ENCODE assay signal across 18 cellular contexts in genomic region chr3:133831966-133832801, GRCh38. TPM values are rescaled to one million over a fixed set of nuclear protein-coding genes. Genes with fewer than 3 reads are reported as not detected.
DNase-seq lines count a peak whose midpoint lies in the region; ATAC-seq and TF ChIP-seq lines count a peak whose summit lies in the region.
"Had no signal": no experiment of that assay in that cellular context is flagged by ENCODE, and none has a peak within 500 bp of the region (broad histone marks: within the 10 kb centered on the region; RNA-seq: fewer than 3 reads in every experiment).

No MANE protein-coding gene starts in this region.

- H3K27ac ChIP-seq in heart left ventricle = no peak overlapping the region
- no peak overlapping the region for H3K27ac ChIP-seq in brain microvascular endothelial cell
- H3K27ac ChIP-seq: neural progenitor cell had no signal

- peak; percentile 33 for DNase-seq in cardiac septum (ENCODE audit: low spot score)
- no peak for DNase-seq in heart left ventricle
- no peak for DNase-seq in brain microvascular endothelial cell
- peak; percentile 20 for DNase-seq in stimulated activated CD8-positive, alpha-beta memory T cell treated with anti-CD3 and anti-CD28 coated beads, Interleukin-4, amount 100 ng/mL, for 48 hours
- no peak for DNase-seq in DMS 273 (lab: John Stamatoyannopoulos, UW; ENCODE audit: unreplicated experiment)
- DNase-seq in activated T-cell treated with anti-CD3 and anti-CD28 coated beads, Interleukin-2, amount 50 U/mL, for 4 hours = no peak
- DNase-seq: central memory CD4-positive, alpha-beta T cell; mesenchymal stem cell; NCI-H146; NCI-H446; SIG-M5; stimulated activated CD4-positive, alpha-beta T cell treated with anti-CD3 and anti-CD28 coated beads, Interleukin-15, amount 100 ng/mL, for 24 hours; stimulated activated naive CD4-positive, alpha-beta T cell treated with Interleukin-2 at 50 U/mL for 16 hours had no signal

- H3K4me3 ChIP-seq in heart left ventricle (no peak overlapping the region), brain microvascular endothelial cell (ENCODE audit: low read depth, low read length) (no peak overlapping the region)
- H3K4me3 ChIP-seq: neural progenitor cell had no signal

- intact Hi-C loops in cardiac septum (cut with DNase I) (no loop called here), heart left ventricle (cut with DNase I) (no loop called here)

- H3K36me3 Mint-ChIP-seq in activated T-cell treated with anti-CD3 and anti-CD28 coated beads, Interleukin-2, amount 50 U/mL, for 4 hours (ENCODE audit: insufficient read depth) = no peaks in the 10 kb centered on the region
- H3K36me3 Mint-ChIP-seq: CD14-positive monocyte had no signal

- TF ChIP-seq CTCF in heart left ventricle (IDR thresholded peaks at IDR 0.05) (no peak), brain microvascular endothelial cell (IDR thresholded peaks at IDR 0.05; ENCODE audit: low read depth, low read length, missing control alignments) (peak; percentile 29)

- TF ChIP-seq POLR2A in heart left ventricle (IDR thresholded peaks at IDR 0.05) = no peak

- no peak overlapping the region for H3K4me3 Mint-ChIP-seq in activated T-cell treated with anti-CD3 and anti-CD28 coated beads, Interleukin-2, amount 50 U/mL, for 4 hours
- H3K4me3 Mint-ChIP-seq: CD14-positive monocyte, neural progenitor cell, type B pancreatic cell had no signal

- no peaks in the 10 kb centered on the region for H3K9me3 ChIP-seq in heart left ventricle

- H3K36me3 ChIP-seq in heart left ventricle (peaks cover 0 to 23% (median 0%) of the 10 kb centered on the region in 9 donors), brain microvascular endothelial cell (replicated peaks) (no peaks in the 10 kb centered on the region)
- H3K36me3 ChIP-seq: neural progenitor cell had no signal

- H3K4me1 Mint-ChIP-seq in activated T-cell treated with anti-CD3 and anti-CD28 coated beads, Interleukin-2, amount 50 U/mL, for 4 hours (ENCODE audit: low read depth) = no peaks in the 10 kb centered on the region
- H3K4me1 Mint-ChIP-seq: CD14-positive monocyte, neural progenitor cell had no signal

- peaks cover 0 to 24% (median 9%) of the 10 kb centered on the region in 12 donors for H3K4me1 ChIP-seq in heart left ventricle
- H3K4me1 ChIP-seq: neural progenitor cell had no signal

- WGBS in heart left ventricle, 4 donors = 77 to 90% (median 84%) methylated on average over 9 to 13 of the region's 13 CpGs

- in situ Hi-C loops in brain microvascular endothelial cell (cut with HindIII; ENCODE audit: low pct_ligation_motif_present, low sequenced_read_pairs) = no loop called here

- no peaks in the 10 kb centered on the region for H3K9me3 Mint-ChIP-seq in activated T-cell treated with anti-CD3 and anti-CD28 coated beads, Interleukin-2, amount 50 U/mL, for 4 hours
- H3K9me3 Mint-ChIP-seq: CD14-positive monocyte, neural progenitor cell, type B pancreatic cell had no signal

- ATAC-seq in heart left ventricle (no peak), GM21723 (IDR thresholded peaks at IDR 0.05; ENCODE audit: unreplicated experiment) (no peak)
- no peak for ATAC-seq in activated T-cell treated with anti-CD3 and anti-CD28 coated beads, Interleukin-2, amount 50 U/mL, for 4 hours

- H3K27me3 ChIP-seq in heart left ventricle (no peaks in the 10 kb centered on the region), brain microvascular endothelial cell (replicated peaks) (no peaks in the 10 kb centered on the region)
- H3K27me3 ChIP-seq: neural progenitor cell had no signal

- no peaks in the 10 kb centered on the region for H3K27me3 Mint-ChIP-seq in activated T-cell treated with anti-CD3 and anti-CD28 coated beads, Interleukin-2, amount 50 U/mL, for 4 hours (ENCODE audit: low read depth)
- H3K27me3 Mint-ChIP-seq: type B pancreatic cell had no signal

- TF ChIP-seq EP300 in Ishikawa (IDR thresholded peaks at IDR 0.05; ENCODE audit: borderline replicate concordance) = no peak

- TF ChIP-seq RAD21 in Ishikawa (IDR thresholded peaks at IDR 0.05; ENCODE audit: low read depth) = peak; percentile 25; the same call in 1 of the 2 replicates

TF ChIP-seq in Ishikawa, 13 proteins besides CTCF, POLR2A, EP300 and RAD21:
- no peak for TF ChIP-seq CREB1 (IDR thresholded peaks at IDR 0.05; ENCODE audit: low read depth)
- TF ChIP-seq TAF1 (IDR thresholded peaks at IDR 0.05; ENCODE audit: low read depth) = no peak
- no peak for TF ChIP-seq USF1 (IDR thresholded peaks at IDR 0.05)
- TF ChIP-seq, protein P1, sequence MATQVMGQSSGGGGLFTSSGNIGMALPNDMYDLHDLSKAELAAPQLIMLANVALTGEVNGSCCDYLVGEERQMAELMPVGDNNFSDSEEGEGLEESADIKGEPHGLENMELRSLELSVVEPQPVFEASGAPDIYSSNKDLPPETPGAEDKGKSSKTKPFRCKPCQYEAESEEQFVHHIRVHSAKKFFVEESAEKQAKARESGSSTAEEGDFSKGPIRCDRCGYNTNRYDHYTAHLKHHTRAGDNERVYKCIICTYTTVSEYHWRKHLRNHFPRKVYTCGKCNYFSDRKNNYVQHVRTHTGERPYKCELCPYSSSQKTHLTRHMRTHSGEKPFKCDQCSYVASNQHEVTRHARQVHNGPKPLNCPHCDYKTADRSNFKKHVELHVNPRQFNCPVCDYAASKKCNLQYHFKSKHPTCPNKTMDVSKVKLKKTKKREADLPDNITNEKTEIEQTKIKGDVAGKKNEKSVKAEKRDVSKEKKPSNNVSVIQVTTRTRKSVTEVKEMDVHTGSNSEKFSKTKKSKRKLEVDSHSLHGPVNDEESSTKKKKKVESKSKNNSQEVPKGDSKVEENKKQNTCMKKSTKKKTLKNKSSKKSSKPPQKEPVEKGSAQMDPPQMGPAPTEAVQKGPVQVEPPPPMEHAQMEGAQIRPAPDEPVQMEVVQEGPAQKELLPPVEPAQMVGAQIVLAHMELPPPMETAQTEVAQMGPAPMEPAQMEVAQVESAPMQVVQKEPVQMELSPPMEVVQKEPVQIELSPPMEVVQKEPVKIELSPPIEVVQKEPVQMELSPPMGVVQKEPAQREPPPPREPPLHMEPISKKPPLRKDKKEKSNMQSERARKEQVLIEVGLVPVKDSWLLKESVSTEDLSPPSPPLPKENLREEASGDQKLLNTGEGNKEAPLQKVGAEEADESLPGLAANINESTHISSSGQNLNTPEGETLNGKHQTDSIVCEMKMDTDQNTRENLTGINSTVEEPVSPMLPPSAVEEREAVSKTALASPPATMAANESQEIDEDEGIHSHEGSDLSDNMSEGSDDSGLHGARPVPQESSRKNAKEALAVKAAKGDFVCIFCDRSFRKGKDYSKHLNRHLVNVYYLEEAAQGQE (IDR thresholded peaks at IDR 0.05; ENCODE audit: low read depth) = no peak
- TF ChIP-seq CEBPB (IDR thresholded peaks at IDR 0.05) = no peak
- no peak for TF ChIP-seq MAX (IDR thresholded peaks at IDR 0.05)
- TF ChIP-seq TCF12 (IDR thresholded peaks at IDR 0.05; ENCODE audit: low read depth) = no peak
- no peak for TF ChIP-seq YY1 (IDR thresholded peaks at IDR 0.05; ENCODE audit: low read depth)
- TF ChIP-seq NFIC (IDR thresholded peaks at IDR 0.05) = no peak
- no peak for TF ChIP-seq EGR1 (IDR thresholded peaks at IDR 0.05)
- no peak for TF ChIP-seq FOXM1 (IDR thresholded peaks at IDR 0.05; ENCODE audit: borderline replicate concordance, low read depth)
- TF ChIP-seq ZBTB7A (IDR thresholded peaks at IDR 0.05; ENCODE audit: low read depth) = no peak
- TF ChIP-seq TEAD4 (IDR thresholded peaks at IDR 0.05) = no peak

RNA-seq across cellular contexts. Expression of gene SRPRB, which starts 26.6 kb away (rescaled TPM):
- total RNA-seq in cardiac septum = 27.6 TPM
- 10 to 100 TPM; 13.7 to 35.9 (median 24.9) TPM for total RNA-seq in heart left ventricle
- polyA plus RNA-seq in heart left ventricle = 10 to 100 TPM; 13.3 to 55.0 TPM
- 100 to 1,000 TPM; 156 to 169 (median 166) TPM for total RNA-seq in activated T-cell treated with anti-CD3 and anti-CD28 coated beads, Interleukin-2, amount 50 U/mL, for 4 hours

Comparison
In these comparisons a context has a peak if more than half of its experiments do, and no peak if none do; other contexts are left out.
1. DNase-seq: peak in cardiac septum (single experiment) and stimulated activated CD8-positive, alpha-beta memory T cell treated with anti-CD3 and anti-CD28 coated beads, Interleukin-4, amount 100 ng/mL, for 48 hours (single experiment); none in heart left ventricle (0 of 5), brain microvascular endothelial cell (single experiment), DMS 273 (single experiment) and activated T-cell treated with anti-CD3 and anti-CD28 coated beads, Interleukin-2, amount 50 U/mL, for 4 hours (single experiment).